In genomic region chr10:62199584-62199983, GRCh38 we compare ENCODE assay signal across 12 cellular contexts.
DNase-seq lines count a peak whose midpoint lies in the region; ATAC-seq and TF ChIP-seq lines count a peak whose summit lies in the region.
"Had no signal": no experiment of that assay in that cellular context is flagged by ENCODE, and none has a peak within 500 bp of the region (broad histone marks: within the 10 kb centered on the region; RNA-seq: fewer than 3 reads in every experiment).

No MANE protein-coding gene starts in this region.

- TF ChIP-seq POLR2A in body of pancreas (IDR thresholded peaks at IDR 0.05) = no peak
- no peak for TF ChIP-seq POLR2A in esophagus muscularis mucosa (IDR thresholded peaks at IDR 0.05; ENCODE audit: low read depth)

- H3K36me3 ChIP-seq in body of pancreas (replicated peaks in 1 of 2; ENCODE audit: insufficient read depth in 1 of 2, low read depth in 2 of 2) (no peaks in the 10 kb centered on the region), esophagus muscularis mucosa (no peaks in the 10 kb centered on the region)
- H3K36me3 ChIP-seq: uterus had no signal

- intact Hi-C loops in body of pancreas (cut with DNase I) (no loop called here), left colon (cut with DNase I, micrococcal nuclease) (no loop called here), esophagus muscularis mucosa (cut with DNase I) (no loop called here)

- peak; percentile 7 for DNase-seq in astrocyte of the hippocampus (ENCODE audit: low read depth, low spot score)
- no peak for DNase-seq in body of pancreas
- DNase-seq in left colon = no peak
- DNase-seq in occipital lobe (lab: John Stamatoyannopoulos, UW) = no peak
- no peak for DNase-seq in esophagus muscularis mucosa (ENCODE audit: extremely low spot score)
- DNase-seq: NCI-H526 treated with DMSO at 0.1 percent for 48 hours, SK-N-SH, uterus had no signal

- no peaks in the 10 kb centered on the region for H3K27me3 ChIP-seq in body of pancreas
- no peaks in the 10 kb centered on the region for H3K27me3 ChIP-seq in esophagus muscularis mucosa
- H3K27me3 ChIP-seq: uterus had no signal

- H3K4me1 ChIP-seq in body of pancreas = no peaks in the 10 kb centered on the region
- H3K4me1 ChIP-seq in esophagus muscularis mucosa = no peaks in the 10 kb centered on the region
- H3K4me1 ChIP-seq: uterus had no signal

- no peak for TF ChIP-seq EP300 in esophagus muscularis mucosa (IDR thresholded peaks at IDR 0.05)

- H3K9me3 ChIP-seq in body of pancreas (no peaks in the 10 kb centered on the region), esophagus muscularis mucosa (no peaks in the 10 kb centered on the region)
- H3K9me3 ChIP-seq: SK-N-SH, uterus had no signal

- H3K27ac ChIP-seq in body of pancreas (no peak overlapping the region), esophagus muscularis mucosa (replicated peaks in 1 of 4) (no peak overlapping the region)
- H3K27ac ChIP-seq: HL-60, uterus had no signal

- ATAC-seq in GM18502 (IDR thresholded peaks at IDR 0.05; ENCODE audit: poor library complexity, unreplicated experiment) (peak; percentile 78), GM19452 (IDR thresholded peaks at IDR 0.05; ENCODE audit: unreplicated experiment) (peak; percentile 77), HG03342 (IDR thresholded peaks at IDR 0.05; ENCODE audit: unreplicated experiment) (peak; percentile 89), body of pancreas (no peak), left colon (no peak)

- TF ChIP-seq CTCF in body of pancreas (IDR thresholded peaks at IDR 0.05) = no peak
- TF ChIP-seq CTCF in esophagus muscularis mucosa (IDR thresholded peaks at IDR 0.05) = no peak

- WGBS in body of pancreas, 2 donors = 79 to 81% methylated on average over 1 of the region's 1 CpG
- 100% methylated on average over 1 of the region's 1 CpG for WGBS in esophagus muscularis mucosa

- H3K4me3 ChIP-seq in body of pancreas = no peak overlapping the region
- H3K4me3 ChIP-seq in esophagus muscularis mucosa = no peak overlapping the region
- H3K4me3 ChIP-seq: uterus had no signal

Comparison
In these comparisons a context has a peak if more than half of its experiments do, and no peak if none do; other contexts are left out.
1. ATAC-seq: peak in GM18502 (single experiment), GM19452 (single experiment) and HG03342 (single experiment); none in body of pancreas (single experiment) and left colon (single experiment).